In genomic region chr1:75615664-75616435, GRCh38 we compare ENCODE assay signal across 8 cellular contexts. TPM values are rescaled to one million over a fixed set of nuclear protein-coding genes. Genes with fewer than 3 reads are reported as not detected.
DNase-seq lines count a peak whose midpoint lies in the region; ATAC-seq and TF ChIP-seq lines count a peak whose summit lies in the region.

No MANE protein-coding gene starts in this region.

- no peaks in the 10 kb centered on the region for H3K79me2 ChIP-seq in parathyroid adenoma

- peak overlapping the region; percentile 46 for H3K4me3 ChIP-seq in parathyroid adenoma (ENCODE audit: low read depth, low read length)

- no peaks in the 10 kb centered on the region for H3K36me3 Mint-ChIP-seq in activated naive CD8-positive, alpha-beta T cell

- ATAC-seq in GM19023 (IDR thresholded peaks at IDR 0.05; ENCODE audit: unreplicated experiment): peak; percentile 51
- peak; percentile 81 for ATAC-seq in Right ventricle myocardium superior (ENCODE audit: poor library complexity)
- no peak for ATAC-seq in HG03571 (IDR thresholded peaks at IDR 0.05; ENCODE audit: unreplicated experiment)

- peak overlapping the region; percentile 80 for H3K4me2 ChIP-seq in parathyroid adenoma (ENCODE audit: low read length)

- H3K27ac ChIP-seq in parathyroid adenoma: no peak overlapping the region

- intact Hi-C loops in Right ventricle myocardium superior (cut with DNase I): no loop called here

- H3K36me3 ChIP-seq in parathyroid adenoma (ENCODE audit: control insufficient read depth, insufficient read depth, low read length): no peaks in the 10 kb centered on the region

- H3K4me1 Mint-ChIP-seq in activated naive CD8-positive, alpha-beta T cell (ENCODE audit: low read depth): peaks cover 19% of the 10 kb centered on the region

- no peaks in the 10 kb centered on the region for H3K9me3 Mint-ChIP-seq in activated naive CD8-positive, alpha-beta T cell (ENCODE audit: low read depth)

- H3K27me3 ChIP-seq in parathyroid adenoma (ENCODE audit: control insufficient read depth, insufficient read depth, low read length): no peaks in the 10 kb centered on the region

- TF ChIP-seq CTCF in parathyroid adenoma (IDR thresholded peaks at IDR 0.05): no peak

- H3K9me3 ChIP-seq in parathyroid adenoma (ENCODE audit: control insufficient read depth, low read length): no peaks in the 10 kb centered on the region

- peak; percentile 85 for DNase-seq in AG20443 (ENCODE audit: low spot score)
- peak; percentile 65 for DNase-seq in NCI-H146 (lab: John Stamatoyannopoulos, UW)
- peak; percentile 42 for DNase-seq in Right ventricle myocardium superior
- DNase-seq in GDM1 (lab: John Stamatoyannopoulos, UW): no peak

- peak overlapping the region; percentile 88 for H2AFZ ChIP-seq in parathyroid adenoma

- H3K27me3 Mint-ChIP-seq in activated naive CD8-positive, alpha-beta T cell: peaks cover 52% of the 10 kb centered on the region

- peak overlapping the region; percentile 82 for H3K4me3 Mint-ChIP-seq in activated naive CD8-positive, alpha-beta T cell

- no peak overlapping the region for H3K27ac Mint-ChIP-seq in activated naive CD8-positive, alpha-beta T cell

- H3K4me1 ChIP-seq in parathyroid adenoma: no peaks in the 10 kb centered on the region

- no peak overlapping the region for H3K9ac ChIP-seq in parathyroid adenoma

RNA-seq across cellular contexts. Expression of gene SLC44A5, which starts 4.9 kb away (rescaled TPM):
- total RNA-seq in Right ventricle myocardium superior: 0.62 TPM
